Comparison of ENCODE assay signal across 9 cellular contexts in genomic region chr14:20610002-20610765, GRCh38. TPM values are rescaled to one million over a fixed set of nuclear protein-coding genes. Genes with fewer than 3 reads are reported as not detected.
DNase-seq lines count a peak whose midpoint lies in the region; ATAC-seq and TF ChIP-seq lines count a peak whose summit lies in the region.
"Had no signal": no experiment of that assay in that cellular context is flagged by ENCODE, and none has a peak within 500 bp of the region (broad histone marks: within the 10 kb centered on the region; RNA-seq: fewer than 3 reads in every experiment).

No MANE protein-coding gene starts in this region.

- H3K36me3 Mint-ChIP-seq in neural progenitor cell: no peaks in the 10 kb centered on the region

- H3K4me2 ChIP-seq in neural progenitor cell: peak overlapping the region; percentile 87

- no peaks in the 10 kb centered on the region for H3K27me3 Mint-ChIP-seq in neural progenitor cell (ENCODE audit: insufficient read depth, low read depth)
- H3K27me3 Mint-ChIP-seq: dendritic cell treated with granulocyte-macrophage colony-stimulating factor and Interleukin-4, amounts not matched to agents 40 ng/mL and 50 ng/mL, for 4 days had no signal

- ATAC-seq in HG03196 (IDR thresholded peaks at IDR 0.05; ENCODE audit: unreplicated experiment): no peak

- peak overlapping the region; percentile 95 for H3K4me3 ChIP-seq in neural progenitor cell
- H3K4me3 ChIP-seq in stomach smooth muscle (ENCODE audit: low read length in 2 of 2): peak overlapping the region; percentile 73 to 97

- H3K9me3 Mint-ChIP-seq in neural progenitor cell: no peaks in the 10 kb centered on the region
- H3K9me3 Mint-ChIP-seq: dendritic cell treated with granulocyte-macrophage colony-stimulating factor and Interleukin-4, amounts not matched to agents 40 ng/mL and 50 ng/mL, for 4 days had no signal

- peaks cover 6% of the 10 kb centered on the region for H3K4me1 Mint-ChIP-seq in neural progenitor cell

- H3K36me3 ChIP-seq in ES-I3 (ENCODE audit: insufficient read depth, low read length): no peaks in the 10 kb centered on the region
- no peaks in the 10 kb centered on the region for H3K36me3 ChIP-seq in neural progenitor cell
- H3K36me3 ChIP-seq in stomach smooth muscle (ENCODE audit: control insufficient read depth in 2 of 2, insufficient read depth in 2 of 2, low read length in 2 of 2): no peaks in the 10 kb centered on the region

- H3K9ac ChIP-seq in ES-I3 (ENCODE audit: low read depth, low read length) (peak overlapping the region; percentile 91), neural progenitor cell (peak overlapping the region; percentile 31), stomach smooth muscle (ENCODE audit: low read length in 2 of 2) (peak overlapping the region; percentile 56 to 66)

- DNase-seq in LHCN-M2 (ENCODE audit: low read depth) (peak; percentile 81), SHP77 treated with DMSO at 0.1 percent for 48 hours (lab: John Stamatoyannopoulos, UW) (peak; percentile 84), activated gamma-delta T cell (lab: John Stamatoyannopoulos, UW) (peak; percentile 26), foreskin melanocyte (peak; percentile 58), neural progenitor cell (ENCODE audit: low spot score) (peak; percentile 80)

- H3K27me3 ChIP-seq in neural progenitor cell (peaks cover 27% of the 10 kb centered on the region), stomach smooth muscle (ENCODE audit: control insufficient read depth in 1 of 2, insufficient read depth in 2 of 2, low read length in 2 of 2) (no peaks in the 10 kb centered on the region)

- H3K27ac Mint-ChIP-seq in neural progenitor cell: no peak overlapping the region
- H3K27ac Mint-ChIP-seq: dendritic cell treated with granulocyte-macrophage colony-stimulating factor and Interleukin-4, amounts not matched to agents 40 ng/mL and 50 ng/mL, for 4 days had no signal

- H3K4me3 Mint-ChIP-seq in neural progenitor cell: no peak overlapping the region
- H3K4me3 Mint-ChIP-seq: dendritic cell treated with granulocyte-macrophage colony-stimulating factor and Interleukin-4, amounts not matched to agents 40 ng/mL and 50 ng/mL, for 4 days had no signal

- peaks cover 17% of the 10 kb centered on the region for H3F3A ChIP-seq in neural progenitor cell (ENCODE audit: low read depth)

- H3K79me2 ChIP-seq in neural progenitor cell (ENCODE audit: low read depth): no peaks in the 10 kb centered on the region

- peaks cover 9% of the 10 kb centered on the region; the same call in 1 of the 2 replicates for H3K4me1 ChIP-seq in ES-I3 (ENCODE audit: insufficient read depth, low read length)
- H3K4me1 ChIP-seq in neural progenitor cell: no peaks in the 10 kb centered on the region
- H3K4me1 ChIP-seq in stomach smooth muscle (ENCODE audit: control insufficient read depth, insufficient read depth, low read length): peaks cover 7% of the 10 kb centered on the region

- TF ChIP-seq CTCF in neural progenitor cell (IDR thresholded peaks at IDR 0.05): no peak

- no peaks in the 10 kb centered on the region for H4K20me1 ChIP-seq in neural progenitor cell (ENCODE audit: low read depth)

- H2AFZ ChIP-seq in neural progenitor cell (replicated peaks): peak overlapping the region; percentile 72

- H3K27ac ChIP-seq in neural progenitor cell: no peak overlapping the region
- H3K27ac ChIP-seq in stomach smooth muscle (ENCODE audit: low read length): peak overlapping the region; percentile 33

- H3K9me3 ChIP-seq in ES-I3 (ENCODE audit: control insufficient read depth, insufficient read depth, low read length) (no peaks in the 10 kb centered on the region), neural progenitor cell (ENCODE audit: low read depth) (no peaks in the 10 kb centered on the region), stomach smooth muscle (ENCODE audit: control insufficient read depth in 2 of 2, low read length in 2 of 2) (no peaks in the 10 kb centered on the region)

RNA-seq across cellular contexts. Expression of gene RNASE12, which starts 19.0 kb away (rescaled TPM):
- total RNA-seq in LHCN-M2 (2014; rRNA removed): not detected in 2 replicates
- not detected for polyA plus RNA-seq in LHCN-M2 (2012)
- total RNA-seq in neural progenitor cell (ENCODE audit: low replicate concordance): not detected in 2 replicates

RNA-seq across cellular contexts. Expression of gene RNASE11, which starts 22.4 kb away (rescaled TPM):
- total RNA-seq in LHCN-M2 (2014; rRNA removed): not detected in 2 replicates
- not detected for polyA plus RNA-seq in LHCN-M2 (2012)
- total RNA-seq in neural progenitor cell (ENCODE audit: low replicate concordance): not detected in 2 replicates

RNA-seq across cellular contexts. Expression of gene OR6S1, which starts 31.3 kb away (rescaled TPM):
- not detected in 2 replicates for total RNA-seq in LHCN-M2 (2014; rRNA removed)
- not detected for polyA plus RNA-seq in LHCN-M2 (2012)
- not detected in 2 replicates for total RNA-seq in neural progenitor cell (ENCODE audit: low replicate concordance)

RNA-seq across cellular contexts. Expression of gene RNASE9, which starts 49.3 kb away (rescaled TPM):
- total RNA-seq in LHCN-M2 (2014; rRNA removed): not detected in 2 replicates
- polyA plus RNA-seq in LHCN-M2 (2012): not detected
- not detected in 2 replicates for total RNA-seq in neural progenitor cell (ENCODE audit: low replicate concordance)

Comparison
In these comparisons a context has a peak if more than half of its experiments do, and no peak if none do; other contexts are left out.
1. H3K9ac ChIP-seq: peak in every context shown above with its lines; median percentile 91 in ES-I3; 61 in stomach smooth muscle; 31 in neural progenitor cell.
2. DNase-seq: peak in every context shown above with its lines; median percentile 84 in SHP77 treated with DMSO at 0.1 percent for 48 hours; 81 in LHCN-M2; 80 in neural progenitor cell; 58 in foreskin melanocyte; 26 in activated gamma-delta T cell.